In genomic region chr7:73650524-73650923, GRCh38 we compare ENCODE assay signal across 31 cellular contexts. TPM values are rescaled to one million over a fixed set of nuclear protein-coding genes. Genes with fewer than 3 reads are reported as not detected.
"Had no signal": no experiment of that assay in that cellular context is flagged by ENCODE, and none has a peak within 500 bp of the region (broad histone marks: within the 10 kb centered on the region; RNA-seq: fewer than 3 reads in every experiment).

No MANE protein-coding gene starts in this region.

- H3K4me3 Mint-ChIP-seq: activated CD4-positive, alpha-beta T cell treated with anti-CD3 and anti-CD28 coated beads, Interleukin-2, amount 10 ng/mL, durations not matched to agents 24 days and 14 days; activated CD8-positive, alpha-beta T cell treated with anti-CD3 and anti-CD28 coated beads for 36 hours; activated T-cell treated with anti-CD3 and anti-CD28 coated beads, Interleukin-2, amount 50 U/mL, for 72 hours; activated T-helper 17 cell treated with anti-CD3 and anti-CD28 coated beads, Interleukin-2, amount 50 U/mL, for 72 hours; T-helper 1 cell treated with Interleukin-12 subunit alpha and Interleukin-12 subunit beta and Interleukin-4 antibody, amounts not matched to agents 30 μg/mL and 1 μg/mL, for 36 hours; T-helper 2 cell treated with Interferon-gamma antibody and Interleukin-4, amounts not matched to agents 5 μg/mL and 100 μg/mL, for 36 hours had no signal

- H3K27ac ChIP-seq: adrenal gland, body of pancreas, Peyer's patch, RWPE1 had no signal

- H3K9me3 ChIP-seq: adrenal gland, body of pancreas, Peyer's patch had no signal

- DNase-seq: activated CD4-positive, alpha-beta T cell treated with anti-CD3 and anti-CD28 coated beads, Interleukin-2, amount 10 ng/mL, durations not matched to agents 24 days and 14 days; activated CD4-positive, alpha-beta T cell treated with anti-CD3 and anti-CD28 coated beads, Interleukin-2, amount 50 U/mL, for 4 hours; activated CD8-positive, alpha-beta T cell treated with anti-CD3 and anti-CD28 coated beads for 36 hours; activated effector memory CD4-positive, alpha-beta T cell treated with anti-CD3 and anti-CD28 coated beads, Interleukin-2, amount 50 U/mL, for 16 hours; activated naive CD4-positive, alpha-beta T cell; activated T-cell treated with anti-CD3 and anti-CD28 coated beads, Interleukin-2, amount 50 U/mL, for 1 hour; activated T-cell treated with anti-CD3 and anti-CD28 coated beads, Interleukin-2, amount 50 U/mL, for 72 hours; adrenal gland; body of pancreas; caudate nucleus; cerebellar nuclear complex; NCI-H1092 treated with DMSO at 0.1 percent for 48 hours; NCI-H1436; NCI-H1694; NCI-H1930; NCI-H2081 treated with DMSO at 0.1 percent for 48 hours; NCI-H345; NCI-H524 treated with DMSO at 0.1 percent for 48 hours; PC-3; Peyer's patch; SIG-M5 had no signal

- FAIRE-seq: astrocyte, bronchial epithelial cell, TTC549 had no signal

- H3K36me3 Mint-ChIP-seq: activated naive CD4-positive, alpha-beta T cell treated with anti-CD3 and anti-CD28 coated beads, Interleukin-2, amount 50 U/mL, for 72 hours had no signal

- H3K27ac Mint-ChIP-seq: activated CD4-positive, alpha-beta T cell treated with anti-CD3 and anti-CD28 coated beads, Interleukin-2, amount 10 ng/mL, durations not matched to agents 24 days and 14 days; activated CD8-positive, alpha-beta T cell treated with anti-CD3 and anti-CD28 coated beads for 36 hours; activated naive CD4-positive, alpha-beta T cell treated with anti-CD3 and anti-CD28 coated beads, Interleukin-2, amount 50 U/mL, for 72 hours; activated T-cell treated with anti-CD3 and anti-CD28 coated beads, Interleukin-2, amount 50 U/mL, for 72 hours; activated T-helper 17 cell treated with anti-CD3 and anti-CD28 coated beads, Interleukin-2, amount 50 U/mL, for 72 hours; T-helper 1 cell treated with Interleukin-12 subunit alpha and Interleukin-12 subunit beta and Interleukin-4 antibody, amounts not matched to agents 30 μg/mL and 1 μg/mL, for 36 hours; T-helper 2 cell treated with Interferon-gamma antibody and Interleukin-4, amounts not matched to agents 5 μg/mL and 100 μg/mL, for 36 hours had no signal

- H3K36me3 ChIP-seq: adrenal gland, Peyer's patch had no signal

- H3K9me3 Mint-ChIP-seq: activated CD4-positive, alpha-beta T cell treated with anti-CD3 and anti-CD28 coated beads, Interleukin-2, amount 10 ng/mL, durations not matched to agents 24 days and 14 days; activated CD8-positive, alpha-beta T cell treated with anti-CD3 and anti-CD28 coated beads for 36 hours; activated naive CD4-positive, alpha-beta T cell treated with anti-CD3 and anti-CD28 coated beads, Interleukin-2, amount 50 U/mL, for 72 hours; activated T-cell treated with anti-CD3 and anti-CD28 coated beads, Interleukin-2, amount 50 U/mL, for 72 hours; activated T-helper 17 cell treated with anti-CD3 and anti-CD28 coated beads, Interleukin-2, amount 50 U/mL, for 72 hours; T-helper 1 cell treated with Interleukin-12 subunit alpha and Interleukin-12 subunit beta and Interleukin-4 antibody, amounts not matched to agents 30 μg/mL and 1 μg/mL, for 36 hours; T-helper 2 cell treated with Interferon-gamma antibody and Interleukin-4, amounts not matched to agents 5 μg/mL and 100 μg/mL, for 36 hours had no signal

- H3K27me3 ChIP-seq: body of pancreas had no signal

- ATAC-seq: activated CD8-positive, alpha-beta T cell treated with anti-CD3 and anti-CD28 coated beads for 36 hours; activated naive CD4-positive, alpha-beta T cell treated with anti-CD3 and anti-CD28 coated beads, Interleukin-2, amount 50 U/mL, for 72 hours; activated T-cell treated with anti-CD3 and anti-CD28 coated beads, Interleukin-2, amount 50 U/mL, for 72 hours; activated T-helper 17 cell treated with anti-CD3 and anti-CD28 coated beads, Interleukin-2, amount 50 U/mL, for 72 hours; body of pancreas; PC-3; Right ventricle myocardium inferior had no signal

- H3K4me3 ChIP-seq: adrenal gland, body of pancreas, Peyer's patch had no signal

RNA-seq across cellular contexts. Expression of gene MLXIPL, which starts 26.2 kb away (rescaled TPM):
- total RNA-seq: activated CD4-positive, alpha-beta T cell treated with anti-CD3 and anti-CD28 coated beads, Interleukin-2, amount 10 ng/mL, durations not matched to agents 24 days and 14 days; activated CD8-positive, alpha-beta memory T cell treated with anti-CD3 and anti-CD28 coated beads for 36 hours; activated CD8-positive, alpha-beta T cell treated with anti-CD3 and anti-CD28 coated beads for 36 hours; activated naive CD4-positive, alpha-beta T cell treated with anti-CD3 and anti-CD28 coated beads, Interleukin-2, amount 50 U/mL, for 72 hours; activated T-helper 17 cell treated with anti-CD3 and anti-CD28 coated beads, Interleukin-2, amount 50 U/mL, for 72 hours; bronchial epithelial cell had no signal
